1 cellular context compared by ENCODE assay signal in genomic region chr1:23424171-23424959, GRCh38.
A peak's percentile ranks its signal among the peaks of the same experiment; 100 is the strongest.
TF ChIP-seq lines count a peak whose summit lies in the region.

Gene TCEA3, minus strand, starts transcription at chr1:23424748. Its CDS starts 115 bp downstream, at chr1:23424633.

TF ChIP-seq in HepG2, 621 proteins besides CTCF, POLR2A, EP300 and RAD21 (continued from another document and continues in another):
- no peak for TF ChIP-seq CHD4 (IDR thresholded peaks at IDR 0.05; ENCODE audit: borderline replicate concordance, low read length)
- no peak; the same call in 1 of the 2 replicates for TF ChIP-seq ZNF607 (CRISPR knock-in tag; IDR thresholded peaks at IDR 0.05; ENCODE audit: borderline replicate concordance)
- TF ChIP-seq HOXD1 (CRISPR knock-in tag; IDR thresholded peaks at IDR 0.05): no peak
- no peak for TF ChIP-seq ZNF724P (CRISPR knock-in tag; IDR thresholded peaks at IDR 0.05; ENCODE audit: borderline replicate concordance)
- TF ChIP-seq ZSCAN5A (CRISPR knock-in tag; IDR thresholded peaks at IDR 0.05; ENCODE audit: borderline replicate concordance): no peak
- TF ChIP-seq ZNF251 (CRISPR knock-in tag; IDR thresholded peaks at IDR 0.05): no peak
- no peak for TF ChIP-seq PTBP1 (IDR thresholded peaks at IDR 0.05; ENCODE audit: low read depth, low read length, poor library complexity, severe bottlenecking)
- TF ChIP-seq FOXC1 (CRISPR knock-in tag; IDR thresholded peaks at IDR 0.05; ENCODE audit: borderline replicate concordance): no peak
- TF ChIP-seq ZFP37 (CRISPR knock-in tag; IDR thresholded peaks at IDR 0.05; ENCODE audit: borderline replicate concordance): no peak
- TF ChIP-seq NR3C1 (CRISPR knock-in tag; IDR thresholded peaks at IDR 0.05): no peak
- no peak for TF ChIP-seq HNRNPH1 (optimal IDR thresholded peaks at IDR 0.05; ENCODE audit: low read depth, low read length)
- TF ChIP-seq ZNF781 (CRISPR knock-in tag; IDR thresholded peaks at IDR 0.05; ENCODE audit: borderline replicate concordance, not compliant biosample characterization): peak; percentile 72
- no peak for TF ChIP-seq SALL2 (CRISPR knock-in tag; IDR thresholded peaks at IDR 0.05)
- TF ChIP-seq SRF (IDR thresholded peaks at IDR 0.05; ENCODE audit: low read depth, low read length): no peak
- TF ChIP-seq GTF2F1 (IDR thresholded peaks at IDR 0.05; ENCODE audit: low read length): no peak
- peak; percentile 24; the same call in 1 of the 2 replicates for TF ChIP-seq ZSCAN31 (CRISPR knock-in tag; IDR thresholded peaks at IDR 0.05; ENCODE audit: low read depth)
- no peak for TF ChIP-seq CEBPG (CRISPR knock-in tag; IDR thresholded peaks at IDR 0.05)
- peak; percentile 11; the same call in 1 of the 2 replicates for TF ChIP-seq ELF1 (CRISPR knock-in tag; IDR thresholded peaks at IDR 0.05)
- TF ChIP-seq ARHGAP35 (CRISPR knock-in tag; IDR thresholded peaks at IDR 0.05; ENCODE audit: borderline replicate concordance): peak; percentile 67; the same call in 1 of the 2 replicates
- no peak for TF ChIP-seq ZNF891 (CRISPR knock-in tag; IDR thresholded peaks at IDR 0.05)
- TF ChIP-seq ZNF572 (CRISPR knock-in tag; IDR thresholded peaks at IDR 0.05): 0 out of 2 replicates have a peak, but pooled peaks have one; percentile 82
- TF ChIP-seq SNAI1 (CRISPR knock-in tag; IDR thresholded peaks at IDR 0.05; ENCODE audit: borderline replicate concordance): no peak
- TF ChIP-seq GFI1 (CRISPR knock-in tag; IDR thresholded peaks at IDR 0.05; ENCODE audit: borderline replicate concordance): peak; percentile 69; the same call in 1 of the 2 replicates
- TF ChIP-seq ZNF646 (CRISPR knock-in tag; IDR thresholded peaks at IDR 0.05): no peak
- no peak for TF ChIP-seq REST (IDR thresholded peaks at IDR 0.05; ENCODE audit: borderline replicate concordance in 1 of 2, low read depth in 1 of 2, low read length in 2 of 2)
- no peak for TF ChIP-seq HNF1B (CRISPR knock-in tag; IDR thresholded peaks at IDR 0.05)
- TF ChIP-seq ZBTB33 (CRISPR knock-in tag; IDR thresholded peaks at IDR 0.05): 0 out of 2 replicates have a peak, but pooled peaks have one; percentile 26
- no peak for TF ChIP-seq GMEB1 (CRISPR knock-in tag; IDR thresholded peaks at IDR 0.05; ENCODE audit: borderline replicate concordance)
- TF ChIP-seq ZNF264 (CRISPR knock-in tag; IDR thresholded peaks at IDR 0.05): no peak
- no peak for TF ChIP-seq GMEB2 (CRISPR knock-in tag; IDR thresholded peaks at IDR 0.05; ENCODE audit: low read depth)
- TF ChIP-seq SOX6 (IDR thresholded peaks at IDR 0.05): no peak
- TF ChIP-seq SOX6 (CRISPR knock-in tag; IDR thresholded peaks at IDR 0.05): 0 out of 2 replicates have a peak, but pooled peaks have one; percentile 12
- TF ChIP-seq ZNF326 (CRISPR knock-in tag; IDR thresholded peaks at IDR 0.05; ENCODE audit: borderline replicate concordance): no peak
- peak; percentile 15; the same call in 1 of the 2 replicates for TF ChIP-seq TFE3 (CRISPR knock-in tag; IDR thresholded peaks at IDR 0.05)
- TF ChIP-seq TEAD2 (CRISPR knock-in tag; IDR thresholded peaks at IDR 0.05): no peak
- TF ChIP-seq NONO (IDR thresholded peaks at IDR 0.05): no peak
- no peak; the same call in 1 of the 2 replicates for TF ChIP-seq NONO (CRISPR knock-in tag; conservative IDR thresholded peaks at IDR 0.05)
